In the genomic region with DNA sequence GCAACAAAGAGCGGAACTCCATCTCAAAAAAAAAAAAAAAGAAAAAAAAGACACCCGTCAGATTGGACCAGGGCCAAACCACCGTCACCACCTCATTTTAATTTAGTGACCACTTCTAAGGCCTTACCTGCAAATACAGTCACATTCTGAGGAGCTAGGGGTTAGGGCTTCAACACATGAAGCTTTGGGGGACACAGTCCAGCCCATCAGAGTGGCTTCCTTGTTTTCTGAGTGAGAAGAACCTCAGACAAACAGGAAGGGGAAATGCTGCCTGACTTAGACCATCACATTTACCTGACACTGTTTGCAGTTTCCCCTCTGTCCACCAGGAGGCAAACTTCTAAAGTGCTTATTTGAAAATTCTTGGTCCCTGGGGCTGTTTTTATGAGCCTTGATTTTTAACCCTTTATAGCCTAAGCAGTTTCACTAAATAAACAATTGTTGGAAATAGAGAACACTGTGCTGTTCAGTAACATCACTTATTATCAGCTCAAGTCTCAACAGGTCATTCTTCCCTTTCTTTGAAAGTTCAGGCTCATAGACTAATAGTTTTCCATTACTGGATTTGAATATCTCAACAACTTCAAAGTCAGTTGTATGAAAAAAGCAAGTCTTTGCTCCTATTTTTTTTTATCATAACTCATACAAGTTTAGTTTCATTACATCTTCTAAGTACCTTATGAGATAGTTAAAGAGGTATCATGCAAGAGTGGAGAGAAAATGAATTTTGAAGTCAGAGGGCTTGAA, we compare ENCODE assay signal across 8 cellular contexts.
A peak's percentile ranks its signal among the peaks of the same experiment; 100 is the strongest.
DNase-seq lines count a peak whose midpoint lies in the region; ATAC-seq, FAIRE-seq and TF ChIP-seq lines count a peak whose summit lies in the region.

No MANE protein-coding gene starts in this region.

- TF ChIP-seq CTCF in OCI-LY3 (IDR thresholded peaks at IDR 0.05; ENCODE audit: low read depth, low read length) (peak; percentile 95), epithelial cell of proximal tubule (conservative IDR thresholded peaks at IDR 0.05; ENCODE audit: low read depth, low read length) (peak; percentile 90), suprapubic skin (IDR thresholded peaks at IDR 0.05) (peak; percentile 75 to 86)

- peak overlapping the region; percentile 67 for H3K9ac ChIP-seq in OCI-LY3 (ENCODE audit: low read length)

- peak; percentile 48 for ATAC-seq in HG03520 (IDR thresholded peaks at IDR 0.05; ENCODE audit: unreplicated experiment)
- ATAC-seq in naive thymus-derived CD8-positive, alpha-beta T cell, result peak; percentile 98 to 99

- FAIRE-seq in GM18507 (lab: Jason Lieb, UNC), result peak; percentile 89

- no peaks in the 10 kb centered on the region for H3K36me3 Mint-ChIP-seq in naive thymus-derived CD8-positive, alpha-beta T cell

- TF ChIP-seq EP300 in suprapubic skin (IDR thresholded peaks at IDR 0.05), result no peak

- no peaks in the 10 kb centered on the region for H3K79me2 ChIP-seq in OCI-LY3 (ENCODE audit: low read length)

- peak overlapping the region; percentile 78 for H3K4me3 ChIP-seq in OCI-LY3 (ENCODE audit: low read length)
- peak overlapping the region; percentile 34 for H3K4me3 ChIP-seq in epithelial cell of proximal tubule (ENCODE audit: low read depth, low read length)
- H3K4me3 ChIP-seq in suprapubic skin, result no peak overlapping the region

- H3K27me3 ChIP-seq in OCI-LY3 (ENCODE audit: low read depth, low read length) (no peaks in the 10 kb centered on the region), suprapubic skin (no peaks in the 10 kb centered on the region)

- POLR2A ChIA-PET in naive thymus-derived CD8-positive, alpha-beta T cell (lab: Charles Lee), result interaction anchor here (0.7 to 1.5 kb wide), 2 partner anchors 297 to 298 kb away, joined by 4 read pairs; no protein-coding TSS in a partner anchor

- peaks cover 0 to 2% (median 0%) of the 10 kb centered on the region in 5 donors for H3K27me3 Mint-ChIP-seq in naive thymus-derived CD8-positive, alpha-beta T cell

- peak; percentile 76 for DNase-seq in AG08396 (ENCODE audit: low spot score)
- DNase-seq in GM18507 (ENCODE audit: extremely low spot score, insufficient read length, low read depth), result peak; percentile 44
- DNase-seq in activated CD8-positive, alpha-beta memory T cell treated with anti-CD3 and anti-CD28 coated beads, Interleukin-2, amount 50 U/mL, for 48 hours, result peak; percentile 77
- DNase-seq in epithelial cell of proximal tubule (ENCODE audit: low read depth), result no peak
- DNase-seq in naive thymus-derived CD8-positive, alpha-beta T cell, result peak; percentile 50 to 91 (median 83)
- peak in 1 of 2 donors; percentile 85 for DNase-seq in suprapubic skin (ENCODE audit: low spot score in 2 of 2)

- H3K36me3 ChIP-seq in OCI-LY3 (replicated peaks; ENCODE audit: low read depth, low read length), result no peaks in the 10 kb centered on the region
- H3K36me3 ChIP-seq in suprapubic skin, result no peaks in the 10 kb centered on the region

- H3K4me1 ChIP-seq in OCI-LY3 (ENCODE audit: low read length) (peaks cover 2% of the 10 kb centered on the region; the same call in 1 of the 2 replicates), suprapubic skin (peaks cover 5% of the 10 kb centered on the region)

- no peak overlapping the region for H3K27ac ChIP-seq in OCI-LY3 (ENCODE audit: low read length)
- H3K27ac ChIP-seq in suprapubic skin, result no peak overlapping the region

- H3K4me3 Mint-ChIP-seq in naive thymus-derived CD8-positive, alpha-beta T cell, result peak overlapping the region in 9 of 10 donors; percentile 26 to 84 (median 61)

- peak overlapping the region; percentile 62 to 95 (median 82) for H3K27ac Mint-ChIP-seq in naive thymus-derived CD8-positive, alpha-beta T cell

- no peak for TF ChIP-seq POLR2A in suprapubic skin (IDR thresholded peaks at IDR 0.05)

- peaks cover 7 to 20% (median 9%) of the 10 kb centered on the region in 4 donors for H3K4me1 Mint-ChIP-seq in naive thymus-derived CD8-positive, alpha-beta T cell

- no peaks in the 10 kb centered on the region for H3K9me3 Mint-ChIP-seq in naive thymus-derived CD8-positive, alpha-beta T cell

- whole genome bisulfite sequencing in suprapubic skin, result 16% methylated on average over 3 of the region's 3 CpGs

- H3K4me2 ChIP-seq in OCI-LY3 (ENCODE audit: low read length), result peak overlapping the region; percentile 97

- H4K20me1 ChIP-seq in OCI-LY3 (ENCODE audit: insufficient read depth, low read length), result no peaks in the 10 kb centered on the region

- no peaks in the 10 kb centered on the region for H3K9me3 ChIP-seq in OCI-LY3 (ENCODE audit: insufficient read depth, low read length)
- no peaks in the 10 kb centered on the region for H3K9me3 ChIP-seq in suprapubic skin

- H2AFZ ChIP-seq in OCI-LY3 (ENCODE audit: low read depth, low read length), result peak overlapping the region; percentile 100
